22 cellular contexts compared by ENCODE assay signal in genomic region chr2:228762565-228762964, GRCh38.
"Had no signal": no experiment of that assay in that cellular context is flagged by ENCODE, and none has a peak within 500 bp of the region (broad histone marks: within the 10 kb centered on the region; RNA-seq: fewer than 3 reads in every experiment).

No MANE protein-coding gene starts in this region.

- H3K27me3 Mint-ChIP-seq: naive thymus-derived CD8-positive, alpha-beta T cell; stimulated activated memory B cell treated with anti-CD40 and anti-IgM and Interleukin-4, amounts not matched to agents 10 μg/mL and 1 μg/mL and 100 μg/mL, for 72 hours had no signal

- H3K9me3 ChIP-seq: esophagus muscularis mucosa, lower lobe of right lung, prostate gland, testis, tibial artery, upper lobe of left lung had no signal

- ATAC-seq: foreskin keratinocyte; left lung; lower lobe of right lung; naive thymus-derived CD8-positive, alpha-beta T cell; stimulated activated memory B cell treated with anti-CD40 and anti-IgM and Interleukin-4, amounts not matched to agents 10 μg/mL and 1 μg/mL and 100 μg/mL, for 72 hours; stimulated activated naive CD8-positive, alpha-beta T cell treated with anti-CD3 and anti-CD28 coated beads, Interleukin-15, Interleukin-2, amounts not matched to agents 100 U/mL and 50 U/mL, for 24 hours had no signal

- H3K4me3 ChIP-seq: dorsolateral prefrontal cortex, esophagus muscularis mucosa, left lung, lower lobe of right lung, prostate gland, skin epidermis, spleen, testis, tibial artery, upper lobe of left lung had no signal

- DNase-seq: dorsolateral prefrontal cortex; effector CD4-positive, alpha-beta T cell; glutamatergic neuron; kidney; left lung; lower lobe of right lung; naive thymus-derived CD8-positive, alpha-beta T cell; nephron progenitor cell; nucleus accumbens; right cardiac atrium; spleen; stimulated activated CD4-positive, alpha-beta T cell treated with anti-CD3 and anti-CD28 coated beads, Interleukin-4, amount 100 ng/mL, for 4 hours; stimulated activated naive CD8-positive, alpha-beta T cell treated with anti-CD3 and anti-CD28 coated beads, Interleukin-15, Interleukin-2, amounts not matched to agents 100 U/mL and 50 U/mL, for 24 hours; substantia nigra; testis; tibial artery; upper lobe of left lung had no signal

- H3K4me1 ChIP-seq: esophagus muscularis mucosa, foreskin keratinocyte, left lung, lower lobe of right lung, prostate gland, spleen, testis, upper lobe of left lung had no signal

- H3K27ac Mint-ChIP-seq: naive thymus-derived CD8-positive, alpha-beta T cell; nephron progenitor cell; stimulated activated memory B cell treated with anti-CD40 and anti-IgM and Interleukin-4, amounts not matched to agents 10 μg/mL and 1 μg/mL and 100 μg/mL, for 72 hours had no signal

- H3K4me1 Mint-ChIP-seq: stimulated activated memory B cell treated with anti-CD40 and anti-IgM and Interleukin-4, amounts not matched to agents 10 μg/mL and 1 μg/mL and 100 μg/mL, for 72 hours had no signal

- H3K36me3 Mint-ChIP-seq: naive thymus-derived CD8-positive, alpha-beta T cell; stimulated activated memory B cell treated with anti-CD40 and anti-IgM and Interleukin-4, amounts not matched to agents 10 μg/mL and 1 μg/mL and 100 μg/mL, for 72 hours had no signal

- H3K27ac ChIP-seq: dorsolateral prefrontal cortex, esophagus muscularis mucosa, foreskin keratinocyte, left lung, lower lobe of right lung, prostate gland, skin epidermis, spleen, testis, tibial artery, upper lobe of left lung had no signal

- H3K27me3 ChIP-seq: dorsolateral prefrontal cortex, esophagus muscularis mucosa, foreskin keratinocyte, left lung, spleen, testis, tibial artery, upper lobe of left lung had no signal

- H3K36me3 ChIP-seq: esophagus muscularis mucosa, left lung, lower lobe of right lung, prostate gland, spleen, tibial artery, upper lobe of left lung had no signal

- H3K9me3 Mint-ChIP-seq: nephron progenitor cell had no signal

- H3K4me3 Mint-ChIP-seq: naive thymus-derived CD8-positive, alpha-beta T cell; nephron progenitor cell; stimulated activated memory B cell treated with anti-CD40 and anti-IgM and Interleukin-4, amounts not matched to agents 10 μg/mL and 1 μg/mL and 100 μg/mL, for 72 hours had no signal
